In genomic region chr3:4750306-4751056, GRCh38 we compare ENCODE assay signal across 8 cellular contexts.
DNase-seq lines count a peak whose midpoint lies in the region; ATAC-seq and TF ChIP-seq lines count a peak whose summit lies in the region.

No MANE protein-coding gene starts in this region.

- WGBS in esophagus muscularis mucosa = 30% methylated on average over 7 of the region's 7 CpGs

- H3K4me1 Mint-ChIP-seq in Caco-2 (ENCODE audit: low read depth, unreplicated experiment) = peaks cover 35% of the 10 kb centered on the region

- intact Hi-C loops in Caco-2 (cut with micrococcal nuclease; ENCODE audit: unreplicated experiment) = no loop called here
- intact Hi-C loops in esophagus muscularis mucosa (cut with DNase I) = no loop called here

- no peak for TF ChIP-seq EP300 in esophagus muscularis mucosa (IDR thresholded peaks at IDR 0.05)

- H3K9me3 ChIP-seq in Caco-2 (no peaks in the 10 kb centered on the region), esophagus muscularis mucosa (no peaks in the 10 kb centered on the region)

- H3K27me3 ChIP-seq in Caco-2 (replicated peaks; ENCODE audit: control insufficient read depth, insufficient read depth, low read length) (no peaks in the 10 kb centered on the region), esophagus muscularis mucosa (no peaks in the 10 kb centered on the region)

- no peaks in the 10 kb centered on the region for H3K36me3 Mint-ChIP-seq in Caco-2 (ENCODE audit: insufficient read depth, unreplicated experiment)

- no peak for TF ChIP-seq CTCF in Caco-2 (IDR thresholded peaks at IDR 0.05; ENCODE audit: insufficient read depth in 1 of 2, low read depth in 1 of 2, low read length in 1 of 2, severe bottlenecking in 1 of 2, unreplicated experiment in 1 of 2)
- TF ChIP-seq CTCF in esophagus muscularis mucosa (IDR thresholded peaks at IDR 0.05) = no peak

- H3K4me3 ChIP-seq in Caco-2 (ENCODE audit: low read depth, low read length) (no peak overlapping the region), esophagus muscularis mucosa (no peak overlapping the region)

- no peaks in the 10 kb centered on the region for H3K27me3 Mint-ChIP-seq in Caco-2 (ENCODE audit: insufficient read depth, unreplicated experiment)

- TF ChIP-seq POLR2A in esophagus muscularis mucosa (IDR thresholded peaks at IDR 0.05; ENCODE audit: low read depth) = no peak

- H3K4me3 Mint-ChIP-seq in Caco-2 (ENCODE audit: unreplicated experiment) = no peak overlapping the region

- peak overlapping the region; percentile 83 for H3K27ac Mint-ChIP-seq in Caco-2 (ENCODE audit: unreplicated experiment)

- no peak for DNase-seq in Caco-2
- peak; percentile 54 for DNase-seq in T-helper 22 cell (ENCODE audit: low read depth)
- no peak for DNase-seq in esophagus muscularis mucosa (ENCODE audit: extremely low spot score)
- DNase-seq in non-pigmented ciliary epithelial cell (ENCODE audit: low read depth) = peak; percentile 61
- no peak for DNase-seq in NCI-H1694 (lab: John Stamatoyannopoulos, UW)

- no peaks in the 10 kb centered on the region for H3K9me3 Mint-ChIP-seq in Caco-2 (ENCODE audit: unreplicated experiment)

- CTCF ChIA-PET in Caco-2 (lab: Charles Lee) = interaction anchor here (0.9 kb wide), 1 partner anchor 230 kb away, joined by 3 read pairs; no protein-coding TSS in a partner anchor

- H3K4me1 ChIP-seq in Caco-2 (peaks cover 48% of the 10 kb centered on the region), esophagus muscularis mucosa (peaks cover 36 to 64% (median 46%) of the 10 kb centered on the region in 4 donors)

- H3K36me3 ChIP-seq in Caco-2 (ENCODE audit: control insufficient read depth, insufficient read depth, low read length) (no peaks in the 10 kb centered on the region), esophagus muscularis mucosa (peaks cover 0 to 15% (median 5%) of the 10 kb centered on the region in 4 donors)

- POLR2A ChIA-PET in Caco-2 (lab: Charles Lee) = no interaction called here

- no TSS peak for BruUV-seq in Caco-2 (replicated peaks; lab: Mats Ljungman, UMichigan)

- peak overlapping the region; percentile 60 to 80 (median 74) for H3K27ac ChIP-seq in esophagus muscularis mucosa (replicated peaks in 1 of 4)

- ATAC-seq in GM21723 (IDR thresholded peaks at IDR 0.05; ENCODE audit: unreplicated experiment) (no peak), GM21515 (IDR thresholded peaks at IDR 0.05; ENCODE audit: unreplicated experiment) (no peak), HG03045 (IDR thresholded peaks at IDR 0.05; ENCODE audit: unreplicated experiment) (no peak)

Comparison
In these comparisons a context has a peak if more than half of its experiments do, and no peak if none do; other contexts are left out.
1. DNase-seq: peak in T-helper 22 cell (single experiment) and non-pigmented ciliary epithelial cell (single experiment); none in Caco-2 (0 of 2), esophagus muscularis mucosa (single experiment) and NCI-H1694 (single experiment).